Comparison of ENCODE assay signal across 8 cellular contexts in genomic region chr16:22321340-22322001, GRCh38. TPM values are rescaled to one million over a fixed set of nuclear protein-coding genes. Genes with fewer than 3 reads are reported as not detected.
A peak's percentile ranks its signal among the peaks of the same experiment; 100 is the strongest.
DNase-seq lines count a peak whose midpoint lies in the region; ATAC-seq and TF ChIP-seq lines count a peak whose summit lies in the region.

No MANE protein-coding gene starts in this region.

- no peak overlapping the region for H3K4me3 ChIP-seq in gastroesophageal sphincter
- H3K4me3 ChIP-seq in parathyroid adenoma (ENCODE audit: low read depth, low read length), result no peak overlapping the region

- no peaks in the 10 kb centered on the region for H3K27me3 ChIP-seq in gastroesophageal sphincter
- H3K27me3 ChIP-seq in parathyroid adenoma (ENCODE audit: control insufficient read depth, insufficient read depth, low read length), result no peaks in the 10 kb centered on the region

- H3K9me3 ChIP-seq in gastroesophageal sphincter, result no peaks in the 10 kb centered on the region
- no peaks in the 10 kb centered on the region for H3K9me3 ChIP-seq in parathyroid adenoma (ENCODE audit: control insufficient read depth, low read length)

- H3K4me2 ChIP-seq in parathyroid adenoma (ENCODE audit: low read length), result no peak overlapping the region

- DNase-seq in Daoy (ENCODE audit: low read depth) (peak; percentile 67), M059J (ENCODE audit: low read depth) (peak; percentile 61), SHP77 treated with DMSO at 0.1 percent for 48 hours (lab: John Stamatoyannopoulos, UW) (peak; percentile 40), ureter (ENCODE audit: low spot score) (peak; percentile 74)
- DNase-seq in activated gamma-delta T cell treated with anti-CD3 and anti-CD28 coated beads, Interleukin-2, amount 50 U/mL, for 16 hours (ENCODE audit: low read depth), result peak; percentile 35

- peaks cover 0 to 98% of the 10 kb centered on the region in 2 donors for H3K36me3 ChIP-seq in gastroesophageal sphincter
- no peaks in the 10 kb centered on the region for H3K36me3 ChIP-seq in parathyroid adenoma (ENCODE audit: control insufficient read depth, insufficient read depth, low read length)

- H3K4me1 ChIP-seq in gastroesophageal sphincter (peaks cover 0 to 12% (median 0%) of the 10 kb centered on the region in 3 donors), parathyroid adenoma (no peaks in the 10 kb centered on the region)

- peaks cover 31% of the 10 kb centered on the region for H3K79me2 ChIP-seq in parathyroid adenoma

- no peak for TF ChIP-seq POLR2A in gastroesophageal sphincter (IDR thresholded peaks at IDR 0.05)

- peak in 3 of 4 experiments; percentile 90 to 93 (median 92) for TF ChIP-seq CTCF in gastroesophageal sphincter (IDR thresholded peaks at IDR 0.05)
- TF ChIP-seq CTCF in parathyroid adenoma (IDR thresholded peaks at IDR 0.05), result peak; percentile 92

- H2AFZ ChIP-seq in parathyroid adenoma, result no peak overlapping the region

- TF ChIP-seq EP300 in gastroesophageal sphincter (IDR thresholded peaks at IDR 0.05), result no peak

- peak; percentile 59 for ATAC-seq in gastroesophageal sphincter
- no peak for ATAC-seq in GM21447 (IDR thresholded peaks at IDR 0.05; ENCODE audit: unreplicated experiment)

- no peak overlapping the region for H3K9ac ChIP-seq in parathyroid adenoma

- H3K27ac ChIP-seq in gastroesophageal sphincter (no peak overlapping the region), parathyroid adenoma (no peak overlapping the region)

- 35 to 36% methylated on average over 4 to 13 of the region's 16 CpGs for WGBS in gastroesophageal sphincter (ENCODE audit: low coverage in 1 of 2), 2 donors

RNA-seq across cellular contexts. Expression of gene POLR3E, which starts 24.3 kb away (rescaled TPM):
- total RNA-seq in Daoy (2014; rRNA removed; shearing (Covaris generic)), result 34.1 and 52.9 TPM in 2 replicates
- 21.2 and 43.5 TPM in 2 replicates for total RNA-seq in M059J (2014; rRNA removed; shearing (Covaris generic))
- 10 to 100 TPM; 34.9 to 55.4 (median 48.3) TPM for total RNA-seq in gastroesophageal sphincter
- 87.9 TPM for total RNA-seq in ureter

RNA-seq across cellular contexts. Expression of gene CDR2, which starts 52.9 kb away (rescaled TPM):
- total RNA-seq in Daoy (2014; rRNA removed; shearing (Covaris generic)), result 17.1 and 22.9 TPM in 2 replicates
- total RNA-seq in M059J (2014; rRNA removed; shearing (Covaris generic)), result 33.8 and 51.1 TPM in 2 replicates
- total RNA-seq in gastroesophageal sphincter, result 10 to 100 TPM; 36.1 to 48.3 (median 41.7) TPM
- total RNA-seq in ureter, result 50.1 TPM
